In the genomic region with DNA sequence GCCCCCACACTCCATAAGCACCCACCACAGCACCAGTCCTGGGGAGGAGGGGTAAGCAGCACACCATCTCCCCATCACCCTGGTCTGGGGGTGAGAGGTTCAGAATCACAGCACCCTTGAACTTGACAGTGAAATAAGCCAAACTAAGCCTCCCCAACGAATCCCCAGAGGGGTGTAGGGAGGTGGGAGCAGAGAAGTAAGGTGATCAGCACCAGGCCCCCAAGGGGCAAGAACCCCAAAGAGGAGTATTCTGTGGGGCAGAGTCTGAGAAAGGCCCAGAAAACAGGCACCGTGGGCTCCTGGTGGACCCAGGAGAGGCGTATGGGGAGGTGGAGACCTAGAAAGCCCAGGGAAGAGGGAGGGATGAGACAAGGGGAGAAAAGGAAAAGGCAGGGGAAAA, we compare ENCODE assay signal across 1 cellular context.
TF ChIP-seq lines count a peak whose summit lies in the region.

No MANE protein-coding gene starts in this region.

TF ChIP-seq in GM12878, 131 proteins besides CTCF, POLR2A, EP300 and RAD21:
- no peak for TF ChIP-seq ZNF207 (IDR thresholded peaks at IDR 0.05; ENCODE audit: borderline replicate concordance)
- TF ChIP-seq ZNF687 (IDR thresholded peaks at IDR 0.05) = no peak
- TF ChIP-seq, protein P1, sequence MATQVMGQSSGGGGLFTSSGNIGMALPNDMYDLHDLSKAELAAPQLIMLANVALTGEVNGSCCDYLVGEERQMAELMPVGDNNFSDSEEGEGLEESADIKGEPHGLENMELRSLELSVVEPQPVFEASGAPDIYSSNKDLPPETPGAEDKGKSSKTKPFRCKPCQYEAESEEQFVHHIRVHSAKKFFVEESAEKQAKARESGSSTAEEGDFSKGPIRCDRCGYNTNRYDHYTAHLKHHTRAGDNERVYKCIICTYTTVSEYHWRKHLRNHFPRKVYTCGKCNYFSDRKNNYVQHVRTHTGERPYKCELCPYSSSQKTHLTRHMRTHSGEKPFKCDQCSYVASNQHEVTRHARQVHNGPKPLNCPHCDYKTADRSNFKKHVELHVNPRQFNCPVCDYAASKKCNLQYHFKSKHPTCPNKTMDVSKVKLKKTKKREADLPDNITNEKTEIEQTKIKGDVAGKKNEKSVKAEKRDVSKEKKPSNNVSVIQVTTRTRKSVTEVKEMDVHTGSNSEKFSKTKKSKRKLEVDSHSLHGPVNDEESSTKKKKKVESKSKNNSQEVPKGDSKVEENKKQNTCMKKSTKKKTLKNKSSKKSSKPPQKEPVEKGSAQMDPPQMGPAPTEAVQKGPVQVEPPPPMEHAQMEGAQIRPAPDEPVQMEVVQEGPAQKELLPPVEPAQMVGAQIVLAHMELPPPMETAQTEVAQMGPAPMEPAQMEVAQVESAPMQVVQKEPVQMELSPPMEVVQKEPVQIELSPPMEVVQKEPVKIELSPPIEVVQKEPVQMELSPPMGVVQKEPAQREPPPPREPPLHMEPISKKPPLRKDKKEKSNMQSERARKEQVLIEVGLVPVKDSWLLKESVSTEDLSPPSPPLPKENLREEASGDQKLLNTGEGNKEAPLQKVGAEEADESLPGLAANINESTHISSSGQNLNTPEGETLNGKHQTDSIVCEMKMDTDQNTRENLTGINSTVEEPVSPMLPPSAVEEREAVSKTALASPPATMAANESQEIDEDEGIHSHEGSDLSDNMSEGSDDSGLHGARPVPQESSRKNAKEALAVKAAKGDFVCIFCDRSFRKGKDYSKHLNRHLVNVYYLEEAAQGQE (IDR thresholded peaks at IDR 0.05; ENCODE audit: low read depth, low read length) = no peak
- no peak for TF ChIP-seq RELB (IDR thresholded peaks at IDR 0.05; ENCODE audit: low read depth)
- TF ChIP-seq MTA3 (IDR thresholded peaks at IDR 0.05; ENCODE audit: borderline replicate concordance, low read length) = no peak
- TF ChIP-seq ZNF622 (IDR thresholded peaks at IDR 0.05) = no peak
- no peak for TF ChIP-seq ZNF24 (IDR thresholded peaks at IDR 0.05)
- no peak for TF ChIP-seq MTA2 (IDR thresholded peaks at IDR 0.05; ENCODE audit: low read depth)
- TF ChIP-seq RBBP5 (conservative IDR thresholded peaks at IDR 0.05) = no peak
- TF ChIP-seq NFIC (IDR thresholded peaks at IDR 0.05; ENCODE audit: low read depth, low read length) = no peak
- TF ChIP-seq RB1 (IDR thresholded peaks at IDR 0.05; ENCODE audit: borderline replicate concordance) = no peak
- TF ChIP-seq SMC3 (IDR thresholded peaks at IDR 0.05; ENCODE audit: borderline replicate concordance, low read length) = no peak
- TF ChIP-seq ZBED1 (IDR thresholded peaks at IDR 0.05; ENCODE audit: borderline replicate concordance) = no peak
- no peak for TF ChIP-seq CBX3 (IDR thresholded peaks at IDR 0.05; ENCODE audit: borderline replicate concordance, low read depth)
- TF ChIP-seq LARP7 (IDR thresholded peaks at IDR 0.05) = no peak
- no peak for TF ChIP-seq FOXM1 (IDR thresholded peaks at IDR 0.05; ENCODE audit: low read depth, low read length)
- TF ChIP-seq RELA (IDR thresholded peaks at IDR 0.05; ENCODE audit: borderline replicate concordance, partially characterized antibody) = no peak
